Comparison of ENCODE assay signal across 8 cellular contexts in genomic region chr5:42908509-42909488, GRCh38.
A peak's percentile ranks its signal among the peaks of the same experiment; 100 is the strongest.
DNase-seq lines count a peak whose midpoint lies in the region; ATAC-seq and TF ChIP-seq lines count a peak whose summit lies in the region.

No MANE protein-coding gene starts in this region.

- WGBS in lung, 2 donors, result 8 to 12% methylated on average over 30 of the region's 30 CpGs

- H3K4me3 ChIP-seq in lung, result no peak overlapping the region

- peak; percentile 89 for TF ChIP-seq CTCF in CD4-positive, alpha-beta T cell (IDR thresholded peaks at IDR 0.05)
- peak; percentile 88 for TF ChIP-seq CTCF in lung (IDR thresholded peaks at IDR 0.05; ENCODE audit: control extremely low read depth, extremely low read depth)

- peaks cover 16% of the 10 kb centered on the region for H3K27me3 ChIP-seq in CD4-positive, alpha-beta T cell (ENCODE audit: control insufficient read depth, insufficient read depth, low read length)
- H3K27me3 ChIP-seq in lung (ENCODE audit: control insufficient read depth, insufficient read depth), result no peaks in the 10 kb centered on the region

- H3K27ac Mint-ChIP-seq in CD4-positive, alpha-beta T cell, result peak overlapping the region; percentile 91
- H3K27ac Mint-ChIP-seq in activated CD4-positive, alpha-beta memory T cell treated with anti-CD3 and anti-CD28 coated beads, Interleukin-2, amount 10 ng/mL, durations not matched to agents 7 days and 5 days, result peak overlapping the region; percentile 51

- peak; percentile 94 for ATAC-seq in CD4-positive, alpha-beta T cell (ENCODE audit: poor library complexity)
- ATAC-seq in GM19455 (IDR thresholded peaks at IDR 0.05; ENCODE audit: unreplicated experiment) (peak; percentile 94), HG03575 (IDR thresholded peaks at IDR 0.05; ENCODE audit: extremely low read depth, insufficient number of reproducible peaks, low FRiP score, unreplicated experiment) (peak; percentile 81), lung (ENCODE audit: insufficient read depth, low FRiP score) (peak; percentile 87)

- H3K4me1 ChIP-seq in lung (ENCODE audit: control insufficient read depth in 2 of 2, insufficient read depth in 2 of 2, low read length in 2 of 2), result no peaks in the 10 kb centered on the region

- no peaks in the 10 kb centered on the region for H3K36me3 ChIP-seq in lung (ENCODE audit: control insufficient read depth in 2 of 2, insufficient read depth in 2 of 2, low read length in 2 of 2)

- H3K27ac ChIP-seq in CD4-positive, alpha-beta T cell (ENCODE audit: low read depth, low read length), result no peak overlapping the region
- no peak overlapping the region for H3K27ac ChIP-seq in lung (ENCODE audit: low read depth in 1 of 2, low read length in 1 of 2)

- H3K4me3 Mint-ChIP-seq in CD4-positive, alpha-beta T cell, result peak overlapping the region; percentile 93
- H3K4me3 Mint-ChIP-seq in activated CD4-positive, alpha-beta memory T cell treated with anti-CD3 and anti-CD28 coated beads, Interleukin-2, amount 10 ng/mL, durations not matched to agents 7 days and 5 days, result peak overlapping the region; percentile 86

- H3K4me1 Mint-ChIP-seq in CD4-positive, alpha-beta T cell (ENCODE audit: low read depth), result peaks cover 24% of the 10 kb centered on the region
- peaks cover 16% of the 10 kb centered on the region for H3K4me1 Mint-ChIP-seq in activated CD4-positive, alpha-beta memory T cell treated with anti-CD3 and anti-CD28 coated beads, Interleukin-2, amount 10 ng/mL, durations not matched to agents 7 days and 5 days

- no peaks in the 10 kb centered on the region for H3K9me3 Mint-ChIP-seq in CD4-positive, alpha-beta T cell
- H3K9me3 Mint-ChIP-seq in activated CD4-positive, alpha-beta memory T cell treated with anti-CD3 and anti-CD28 coated beads, Interleukin-2, amount 10 ng/mL, durations not matched to agents 7 days and 5 days, result no peaks in the 10 kb centered on the region

- H3K36me3 Mint-ChIP-seq in CD4-positive, alpha-beta T cell (ENCODE audit: low read depth), result peaks cover 7% of the 10 kb centered on the region
- H3K36me3 Mint-ChIP-seq in activated CD4-positive, alpha-beta memory T cell treated with anti-CD3 and anti-CD28 coated beads, Interleukin-2, amount 10 ng/mL, durations not matched to agents 7 days and 5 days (ENCODE audit: low read depth), result no peaks in the 10 kb centered on the region

- no peaks in the 10 kb centered on the region for H3K9me3 ChIP-seq in CD4-positive, alpha-beta T cell (ENCODE audit: control insufficient read depth, low read length)
- H3K9me3 ChIP-seq in lung (ENCODE audit: control insufficient read depth in 2 of 2, insufficient read depth in 1 of 2, low read length in 1 of 2), result peaks cover 0 to 3% of the 10 kb centered on the region in 2 donors

- intact Hi-C loops in CD4-positive, alpha-beta T cell (cut with DNase I, micrococcal nuclease), result loop anchor here (1.0 to 5.0 kb wide), 9 partner anchors 86 to 1041 kb away; partner anchors contain the start of genes ANXA2R (in 1 of the 2) and ZNF131 (in 1 of the 2)

- POLR2A ChIA-PET in CD4-positive, alpha-beta T cell (lab: Charles Lee), result interaction anchor here (0.5 to 9.2 kb wide), 21 partner anchors 19 to 1038 kb away, joined by 3 to 174 read pairs (median 7); partner anchors contain the start of genes ANXA2R, HMGCS1, OXCT1 and TMEM267
- POLR2A ChIA-PET in activated CD4-positive, alpha-beta memory T cell treated with anti-CD3 and anti-CD28 coated beads, Interleukin-2, amount 10 ng/mL, durations not matched to agents 7 days and 5 days (lab: Charles Lee), result interaction anchor here (1.0 to 6.9 kb wide), 14 partner anchors 32 to 576 kb away, joined by 3 to 76 read pairs (median 8); partner anchors contain the start of gene ZNF131

- DNase-seq in CD4-positive, alpha-beta T cell, result peak; percentile 80 to 91 (median 86)
- DNase-seq in NCI-H774 (lab: John Stamatoyannopoulos, UW), result peak; percentile 94
- peak; percentile 91 for DNase-seq in activated CD4-positive, alpha-beta memory T cell treated with anti-CD3 and anti-CD28 coated beads, Interleukin-2, amount 10 ng/mL, durations not matched to agents 7 days and 5 days
- DNase-seq in effector CD8-positive, alpha-beta T cell (lab: John Stamatoyannopoulos, UW), result peak; percentile 84
- peak; percentile 91 for DNase-seq in lung (ENCODE audit: low spot score)
- DNase-seq in stimulated activated CD4-positive, alpha-beta T cell treated with anti-CD3 and anti-CD28 coated beads, TNF-alpha, amount 100 ng/mL, for 1 hour (ENCODE audit: low read depth in 3 of 3, low spot score in 1 of 3), result peak; percentile 73 to 84 (median 82)

- CTCF ChIA-PET in CD4-positive, alpha-beta T cell (lab: Charles Lee), result interaction anchor here (0.6 to 5.7 kb wide), 28 partner anchors 10 to 575 kb away, joined by 3 to 58 read pairs (median 4); partner anchors contain the start of genes ANXA2R, HMGCS1, TMEM267 and ZNF131
- CTCF ChIA-PET in activated CD4-positive, alpha-beta memory T cell treated with anti-CD3 and anti-CD28 coated beads, Interleukin-2, amount 10 ng/mL, durations not matched to agents 7 days and 5 days (lab: Charles Lee), result interaction anchor here (0.7 to 5.2 kb wide), 55 partner anchors 10 to 575 kb away, joined by 3 to 77 read pairs (median 4); partner anchors contain the start of genes HMGCS1, TMEM267 and ZNF131

- peaks cover 15% of the 10 kb centered on the region for H3K27me3 Mint-ChIP-seq in CD4-positive, alpha-beta T cell
- H3K27me3 Mint-ChIP-seq in activated CD4-positive, alpha-beta memory T cell treated with anti-CD3 and anti-CD28 coated beads, Interleukin-2, amount 10 ng/mL, durations not matched to agents 7 days and 5 days, result peaks cover 33% of the 10 kb centered on the region
